ENCODE assay signal across 10 cellular contexts in genomic region chr1:205258313-205259176, GRCh38. TPM values are rescaled to one million over a fixed set of nuclear protein-coding genes. Genes with fewer than 3 reads are reported as not detected.
DNase-seq lines count a peak whose midpoint lies in the region; ATAC-seq, FAIRE-seq and TF ChIP-seq lines count a peak whose summit lies in the region.
"Had no signal": no experiment of that assay in that cellular context is flagged by ENCODE, and none has a peak within 500 bp of the region (broad histone marks: within the 10 kb centered on the region; RNA-seq: fewer than 3 reads in every experiment).

No MANE protein-coding gene starts in this region.

- CTCF ChIA-PET in OCI-LY7 (lab: Charles Lee; ENCODE audit: unreplicated experiment) = interaction anchor here (0.6 to 8.0 kb wide), 4 partner anchors 12 to 138 kb away, joined by 3 to 48 read pairs (median 5); partner anchors contain the start of gene TMCC2

- H4K20me1 ChIP-seq in OCI-LY7 (ENCODE audit: insufficient read depth, low read length) = no peaks in the 10 kb centered on the region

- peak; percentile 79 for ATAC-seq in esophagus mucosa
- ATAC-seq in HG02763 (IDR thresholded peaks at IDR 0.05; ENCODE audit: unreplicated experiment) = no peak
- ATAC-seq in HG03175 (IDR thresholded peaks at IDR 0.05; ENCODE audit: unreplicated experiment) = no peak
- no peak for ATAC-seq in activated T-cell treated with anti-CD3 and anti-CD28 coated beads, Interleukin-2, amount 50 U/mL, for 72 hours (replicated peaks in 1 of 2)
- ATAC-seq: sciatic nerve had no signal

- H2AFZ ChIP-seq in OCI-LY7 (ENCODE audit: low read length) = no peak overlapping the region

- DNase-seq in ELR (ENCODE audit: low read depth) = peak; percentile 87
- DNase-seq in OCI-LY7 (ENCODE audit: low spot score) = no peak
- peak; percentile 45 to 96 (median 73) for DNase-seq in posterior cingulate gyrus
- DNase-seq in activated T-cell treated with anti-CD3 and anti-CD28 coated beads, Interleukin-2, amount 50 U/mL, for 72 hours = no peak
- no peak for DNase-seq in kidney

- no peaks in the 10 kb centered on the region for H3K9me3 ChIP-seq in OCI-LY7 (ENCODE audit: low read length)
- no peaks in the 10 kb centered on the region for H3K9me3 ChIP-seq in kidney (ENCODE audit: control insufficient read depth in 1 of 2, low read length in 2 of 2)

- no peaks in the 10 kb centered on the region for H3K9me2 ChIP-seq in OCI-LY7 (ENCODE audit: insufficient read depth, low read length)

- H3K27ac Mint-ChIP-seq in activated T-cell treated with anti-CD3 and anti-CD28 coated beads, Interleukin-2, amount 50 U/mL, for 72 hours = no peak overlapping the region
- H3K27ac Mint-ChIP-seq: activated naive CD4-positive, alpha-beta T cell treated with anti-CD3 and anti-CD28 coated beads, Interleukin-2, amount 50 U/mL, for 24 hours had no signal

- POLR2A ChIA-PET in OCI-LY7 (lab: Charles Lee) = interaction anchor here (0.6 to 1.4 kb wide), 4 partner anchors 12 to 794 kb away, joined by 3 to 4 read pairs (median 3); no protein-coding TSS in a partner anchor

- intact Hi-C loops in OCI-LY7 (cut with micrococcal nuclease; ENCODE audit: unreplicated experiment) = loop anchor here (5.0 to 10.0 kb wide), 2 partner anchors 136 to 194 kb away; partner anchors contain the start of gene RBBP5
- intact Hi-C loops in posterior cingulate gyrus (cut with DNase I) = loop anchor here (5.0 to 10.0 kb wide), 4 partner anchors 46 to 274 kb away; partner anchors contain the start of genes CNTN2, DSTYK and RBBP5
- intact Hi-C loops in kidney (cut with DNase I) = loop anchor here (10.0 kb wide), 2 partner anchors 124 to 274 kb away; no protein-coding TSS in a partner anchor

- no peaks in the 10 kb centered on the region for H3K9me3 Mint-ChIP-seq in activated T-cell treated with anti-CD3 and anti-CD28 coated beads, Interleukin-2, amount 50 U/mL, for 72 hours
- H3K9me3 Mint-ChIP-seq: activated naive CD4-positive, alpha-beta T cell treated with anti-CD3 and anti-CD28 coated beads, Interleukin-2, amount 50 U/mL, for 24 hours had no signal

- no peak for FAIRE-seq in kidney (lab: Jason Lieb, UNC)

- H3K4me2 ChIP-seq in OCI-LY7 (ENCODE audit: low read length) = peak overlapping the region; percentile 23

- H3K79me2 ChIP-seq in OCI-LY7 (ENCODE audit: insufficient read depth, low read depth, low read length) = no peaks in the 10 kb centered on the region

- no peak overlapping the region for H3K9ac ChIP-seq in kidney (ENCODE audit: low read length in 2 of 2)

- peaks cover 45% of the 10 kb centered on the region for H3K4me1 ChIP-seq in OCI-LY7 (ENCODE audit: insufficient read depth, low read length, poor library complexity, severe bottlenecking)
- H3K4me1 ChIP-seq in kidney (ENCODE audit: control insufficient read depth in 1 of 2, insufficient read depth in 1 of 2, low read depth in 1 of 2, low read length in 2 of 2) = peaks cover 0 to 5% of the 10 kb centered on the region in 2 donors

- no peak overlapping the region for H3K4me3 ChIP-seq in OCI-LY7 (ENCODE audit: low read depth, low read length, poor library complexity, severe bottlenecking)
- no peak overlapping the region for H3K4me3 ChIP-seq in kidney (ENCODE audit: low read length in 2 of 2)

- H3K4me3 Mint-ChIP-seq in activated T-cell treated with anti-CD3 and anti-CD28 coated beads, Interleukin-2, amount 50 U/mL, for 72 hours = no peak overlapping the region
- H3K4me3 Mint-ChIP-seq: activated naive CD4-positive, alpha-beta T cell treated with anti-CD3 and anti-CD28 coated beads, Interleukin-2, amount 50 U/mL, for 24 hours had no signal

- no peaks in the 10 kb centered on the region for H3K36me3 Mint-ChIP-seq in activated T-cell treated with anti-CD3 and anti-CD28 coated beads, Interleukin-2, amount 50 U/mL, for 72 hours (ENCODE audit: insufficient read depth in 2 of 2)
- H3K36me3 Mint-ChIP-seq: activated naive CD4-positive, alpha-beta T cell treated with anti-CD3 and anti-CD28 coated beads, Interleukin-2, amount 50 U/mL, for 24 hours had no signal

- BruUV-seq in OCI-LY7 (replicated peaks; lab: Mats Ljungman, UMichigan) = no TSS peak

- no peaks in the 10 kb centered on the region for H3K36me3 ChIP-seq in OCI-LY7 (ENCODE audit: insufficient read depth, low read length)
- H3K36me3 ChIP-seq in kidney (ENCODE audit: control insufficient read depth in 1 of 2, insufficient read depth in 2 of 2, low read length in 2 of 2) = no peaks in the 10 kb centered on the region

- H3K27me3 Mint-ChIP-seq in activated T-cell treated with anti-CD3 and anti-CD28 coated beads, Interleukin-2, amount 50 U/mL, for 72 hours (ENCODE audit: low read depth) = peaks cover 5% of the 10 kb centered on the region
- H3K27me3 Mint-ChIP-seq: activated naive CD4-positive, alpha-beta T cell treated with anti-CD3 and anti-CD28 coated beads, Interleukin-2, amount 50 U/mL, for 24 hours had no signal

- peaks cover 36% of the 10 kb centered on the region for H3K4me1 Mint-ChIP-seq in activated T-cell treated with anti-CD3 and anti-CD28 coated beads, Interleukin-2, amount 50 U/mL, for 72 hours (ENCODE audit: low read depth)

- TF ChIP-seq CTCF in OCI-LY7 (conservative IDR thresholded peaks at IDR 0.05; ENCODE audit: low read length) (0 out of 2 replicates have a peak, but pooled peaks have one; percentile 26), kidney (IDR thresholded peaks at IDR 0.05; ENCODE audit: borderline replicate concordance, extremely low read depth, insufficient read depth) (no peak)

- H3K27ac ChIP-seq in OCI-LY7 (ENCODE audit: low read depth, low read length, poor library complexity, severe bottlenecking) = peak overlapping the region; percentile 21
- H3K27ac ChIP-seq in kidney (ENCODE audit: low read depth in 2 of 2, low read length in 2 of 2) = no peak overlapping the region

RNA-seq across cellular contexts. Expression of gene TMCC2, which starts 30.8 kb away (rescaled TPM):
- 7.0 and 7.8 TPM in 2 replicates for total RNA-seq in OCI-LY7 (2014; rRNA removed; shearing (Covaris generic))
- 5.2 and 6.2 TPM in 2 replicates for total RNA-seq in OCI-LY7 (2022)
- total RNA-seq in esophagus mucosa = 1.00 TPM
- 1 to 10 TPM; 4.5 to 5.8 TPM for total RNA-seq in activated T-cell treated with anti-CD3 and anti-CD28 coated beads, Interleukin-2, amount 50 U/mL, for 72 hours
- 1.3 TPM for total RNA-seq in kidney
- 3.5 TPM for polyA plus RNA-seq in kidney (ENCODE audit: insufficient read depth, low read depth, low replicate concordance)

RNA-seq across cellular contexts. Expression of gene DSTYK, which starts 47.0 kb away (rescaled TPM):
- 4.7 and 5.0 TPM in 2 replicates for total RNA-seq in OCI-LY7 (2014; rRNA removed; shearing (Covaris generic))
- total RNA-seq in OCI-LY7 (2022) = 6.6 TPM in 2 replicates
- 5.7 TPM for total RNA-seq in esophagus mucosa
- 10 to 100 TPM in 1 of 2 donors, 1 to 10 TPM in 1; 9.8 to 10.7 TPM for total RNA-seq in activated T-cell treated with anti-CD3 and anti-CD28 coated beads, Interleukin-2, amount 50 U/mL, for 72 hours
- 17.8 TPM for total RNA-seq in kidney
- 5.6 TPM for polyA plus RNA-seq in kidney (ENCODE audit: insufficient read depth, low read depth, low replicate concordance)

Comparison
In these comparisons a context has a peak if more than half of its experiments do, and no peak if none do; other contexts are left out.
1. DNase-seq: peak in ELR (single experiment) and posterior cingulate gyrus (10 of 10); none in OCI-LY7 (single experiment), activated T-cell treated with anti-CD3 and anti-CD28 coated beads, Interleukin-2, amount 50 U/mL, for 72 hours (0 of 2) and kidney (single experiment).